11 cellular contexts compared by ENCODE assay signal in the genomic region with DNA sequence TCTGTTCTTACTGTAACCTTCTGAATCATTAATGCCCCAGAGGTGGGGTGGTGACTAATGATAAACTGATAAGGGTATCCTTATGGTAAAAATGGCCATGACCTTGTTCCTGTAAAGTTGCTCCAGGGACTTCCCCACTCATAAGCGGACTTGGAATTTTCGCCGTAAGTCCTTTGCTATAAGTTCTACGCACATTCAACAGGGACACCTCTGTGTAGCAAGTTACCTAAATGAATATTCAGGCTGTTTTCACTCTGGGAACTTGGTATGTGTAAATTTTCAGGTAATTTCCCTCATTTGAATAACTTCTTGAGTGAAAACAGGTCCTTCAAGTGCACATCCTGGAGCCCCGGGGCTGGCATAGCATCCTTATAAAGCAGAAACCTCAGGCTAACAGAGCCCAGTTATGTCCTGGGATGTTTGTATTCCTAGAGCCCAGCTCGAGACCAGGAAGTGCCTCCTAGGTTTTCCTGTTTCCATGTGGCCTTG. TPM values are rescaled to one million over a fixed set of nuclear protein-coding genes. Genes with fewer than 3 reads are reported as not detected.
DNase-seq lines count a peak whose midpoint lies in the region; ATAC-seq and TF ChIP-seq lines count a peak whose summit lies in the region.
"Had no signal": no experiment of that assay in that cellular context is flagged by ENCODE, and none has a peak within 500 bp of the region (broad histone marks: within the 10 kb centered on the region; RNA-seq: fewer than 3 reads in every experiment).

No MANE protein-coding gene starts in this region.

- CTCF ChIA-PET in activated CD8-positive, alpha-beta memory T cell treated with anti-CD3 and anti-CD28 coated beads, Interleukin-2, amount 10 ng/mL, durations not matched to agents 7 days and 5 days (lab: Charles Lee): interaction anchor here (1.0 kb wide), 1 partner anchor 9 kb away, joined by 3 read pairs; no protein-coding TSS in a partner anchor

- DNase-seq in activated CD8-positive, alpha-beta memory T cell treated with anti-CD3 and anti-CD28 coated beads, Interleukin-2, amount 10 ng/mL, durations not matched to agents 7 days and 5 days: no peak
- DNase-seq in activated CD8-positive, alpha-beta memory T cell treated with anti-CD3 and anti-CD28 coated beads, Interleukin-2, amount 50 U/mL, for 4 hours: no peak
- DNase-seq in M059J (ENCODE audit: low read depth) (peak; percentile 50), transverse colon (no peak), NOMO-1 treated with dmso at 0.1 percent for 144 hours (lab: John Stamatoyannopoulos, UW; ENCODE audit: unreplicated experiment) (no peak), mucosa of gallbladder (ENCODE audit: low spot score) (no peak)
- no peak for DNase-seq in stimulated activated effector memory CD8-positive, alpha-beta T cell treated with anti-CD3 and anti-CD28 coated beads, Interleukin-12 subunit alpha, Interleukin-12 subunit beta, amount 100 ng/mL, for 72 hours (ENCODE audit: low spot score in 2 of 2)
- DNase-seq: retina, thyroid gland had no signal

- no peaks in the 10 kb centered on the region for H3K36me3 ChIP-seq in transverse colon
- H3K36me3 ChIP-seq: Peyer's patch, thyroid gland had no signal

- 77 to 82% methylated on average over 4 to 6 of the region's 6 CpGs for WGBS in transverse colon (ENCODE audit: low coverage in 1 of 2), 2 donors

- H3K9me3 ChIP-seq in transverse colon: no peaks in the 10 kb centered on the region
- H3K9me3 ChIP-seq: Peyer's patch, thyroid gland had no signal

- H3K4me1 ChIP-seq in transverse colon: peaks cover 0 to 15% (median 2%) of the 10 kb centered on the region in 4 donors
- H3K4me1 ChIP-seq: thyroid gland had no signal

- no peak overlapping the region for H3K4me3 Mint-ChIP-seq in activated CD8-positive, alpha-beta memory T cell treated with anti-CD3 and anti-CD28 coated beads, Interleukin-2, amount 10 ng/mL, durations not matched to agents 7 days and 5 days
- H3K4me3 Mint-ChIP-seq in stimulated activated effector memory CD8-positive, alpha-beta T cell treated with anti-CD3 and anti-CD28 coated beads, Interleukin-12 subunit alpha, Interleukin-12 subunit beta, amount 100 ng/mL, for 72 hours: no peak overlapping the region

- H3K9me3 Mint-ChIP-seq in activated CD8-positive, alpha-beta memory T cell treated with anti-CD3 and anti-CD28 coated beads, Interleukin-2, amount 10 ng/mL, durations not matched to agents 7 days and 5 days (ENCODE audit: low read depth): no peaks in the 10 kb centered on the region
- no peaks in the 10 kb centered on the region for H3K9me3 Mint-ChIP-seq in stimulated activated effector memory CD8-positive, alpha-beta T cell treated with anti-CD3 and anti-CD28 coated beads, Interleukin-12 subunit alpha, Interleukin-12 subunit beta, amount 100 ng/mL, for 72 hours

- intact Hi-C loops in transverse colon (cut with DNase I; ENCODE audit: low total_unique reads): no loop called here

- no peaks in the 10 kb centered on the region for H3K27me3 Mint-ChIP-seq in activated CD8-positive, alpha-beta memory T cell treated with anti-CD3 and anti-CD28 coated beads, Interleukin-2, amount 10 ng/mL, durations not matched to agents 7 days and 5 days

- H3K4me3 ChIP-seq in transverse colon: no peak overlapping the region
- H3K4me3 ChIP-seq: Peyer's patch, thyroid gland had no signal

- in situ Hi-C loops in transverse colon (cut with MboI; ENCODE audit: low pct_ligation_motif_present in 1 of 4, low pct_unique_long_range_greater_than_20kb in 1 of 4, low sequenced_read_pairs in 3 of 4): no loop called here

- TF ChIP-seq EP300 in transverse colon (IDR thresholded peaks at IDR 0.05; ENCODE audit: low read depth): no peak

- H3K27ac ChIP-seq in transverse colon: no peak overlapping the region
- H3K27ac ChIP-seq: thyroid gland had no signal

- no peak for ATAC-seq in activated CD8-positive, alpha-beta memory T cell treated with anti-CD3 and anti-CD28 coated beads, Interleukin-2, amount 10 ng/mL, durations not matched to agents 7 days and 5 days
- peak; percentile 69 for ATAC-seq in HG02623 (IDR thresholded peaks at IDR 0.05; ENCODE audit: unreplicated experiment)
- ATAC-seq in stimulated activated effector memory CD8-positive, alpha-beta T cell treated with anti-CD3 and anti-CD28 coated beads, Interleukin-12 subunit alpha, Interleukin-12 subunit beta, amount 100 ng/mL, for 72 hours: peak; percentile 57

- no peaks in the 10 kb centered on the region for H3K36me3 Mint-ChIP-seq in activated CD8-positive, alpha-beta memory T cell treated with anti-CD3 and anti-CD28 coated beads, Interleukin-2, amount 10 ng/mL, durations not matched to agents 7 days and 5 days
- H3K36me3 Mint-ChIP-seq in stimulated activated effector memory CD8-positive, alpha-beta T cell treated with anti-CD3 and anti-CD28 coated beads, Interleukin-12 subunit alpha, Interleukin-12 subunit beta, amount 100 ng/mL, for 72 hours: no peaks in the 10 kb centered on the region

- peaks cover 64% of the 10 kb centered on the region for H3K4me1 Mint-ChIP-seq in activated CD8-positive, alpha-beta memory T cell treated with anti-CD3 and anti-CD28 coated beads, Interleukin-2, amount 10 ng/mL, durations not matched to agents 7 days and 5 days
- peaks cover 45% of the 10 kb centered on the region for H3K4me1 Mint-ChIP-seq in stimulated activated effector memory CD8-positive, alpha-beta T cell treated with anti-CD3 and anti-CD28 coated beads, Interleukin-12 subunit alpha, Interleukin-12 subunit beta, amount 100 ng/mL, for 72 hours

- H3K27ac Mint-ChIP-seq in activated CD8-positive, alpha-beta memory T cell treated with anti-CD3 and anti-CD28 coated beads, Interleukin-2, amount 10 ng/mL, durations not matched to agents 7 days and 5 days: peak overlapping the region; percentile 72
- H3K27ac Mint-ChIP-seq in stimulated activated effector memory CD8-positive, alpha-beta T cell treated with anti-CD3 and anti-CD28 coated beads, Interleukin-12 subunit alpha, Interleukin-12 subunit beta, amount 100 ng/mL, for 72 hours: peak overlapping the region; percentile 55

- TF ChIP-seq CTCF in transverse colon (IDR thresholded peaks at IDR 0.05): no peak

- H3K27me3 ChIP-seq in transverse colon: no peaks in the 10 kb centered on the region
- H3K27me3 ChIP-seq: Peyer's patch, thyroid gland had no signal

- TF ChIP-seq POLR2A in transverse colon (IDR thresholded peaks at IDR 0.05): no peak

RNA-seq across cellular contexts. Expression of a gene that starts 9.4 kb away (rescaled TPM):
- total RNA-seq in activated CD8-positive, alpha-beta memory T cell treated with anti-CD3 and anti-CD28 coated beads, Interleukin-2, amount 10 ng/mL, durations not matched to agents 7 days and 5 days: 10 to 100 TPM; 56.4 to 94.9 TPM
- 75.3 and 98.4 TPM in 2 replicates for total RNA-seq in M059J (2014; rRNA removed; shearing (Covaris generic))
- total RNA-seq in transverse colon: 10 to 100 TPM; 15.5 to 76.3 (median 32.9) TPM
- total RNA-seq in mucosa of gallbladder: 77.9 TPM
